8 cellular contexts compared by ENCODE assay signal in the genomic region with DNA sequence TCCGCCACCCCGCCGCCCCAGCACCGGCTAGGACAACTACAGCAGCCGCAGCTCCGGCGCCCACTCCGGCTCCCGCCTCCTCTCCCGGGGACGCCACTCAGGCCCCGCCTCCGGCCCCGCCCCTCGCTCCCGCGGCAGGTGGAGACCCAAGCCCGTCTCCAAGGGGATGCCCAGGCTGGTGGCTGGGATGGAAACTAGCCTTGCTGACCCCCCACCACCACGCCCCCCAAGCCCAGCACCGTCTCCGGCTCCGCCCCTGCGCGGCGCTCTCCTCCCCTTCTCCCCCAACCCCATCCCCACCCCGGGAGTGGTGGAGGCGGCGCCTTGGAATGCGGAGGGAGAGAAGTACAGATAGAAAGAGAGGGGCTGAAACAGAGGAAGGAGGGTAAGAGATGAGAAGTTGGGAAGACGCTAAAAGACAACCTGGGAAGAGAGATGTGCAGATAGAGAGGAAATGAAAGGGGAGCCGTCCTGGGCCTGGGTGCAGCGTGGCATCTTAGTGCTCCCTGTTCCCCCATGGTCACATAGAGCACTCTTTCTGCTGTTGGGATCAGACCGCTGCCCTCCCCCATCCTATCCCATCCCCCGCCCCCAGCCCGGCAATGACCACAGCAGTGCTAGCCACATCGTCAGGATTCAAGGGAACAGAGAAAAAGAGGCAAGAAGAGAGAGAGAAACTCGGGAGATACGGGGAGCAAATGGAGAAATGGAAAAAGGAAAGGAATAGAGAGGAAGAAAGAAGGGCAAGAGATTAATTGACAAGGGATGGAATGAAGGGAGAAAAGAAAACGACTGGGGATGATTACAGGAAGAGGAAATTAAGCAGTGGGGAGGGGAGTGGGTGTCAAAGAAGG. TPM values are rescaled to one million over a fixed set of nuclear protein-coding genes. Genes with fewer than 3 reads are reported as not detected.
DNase-seq lines count a peak whose midpoint lies in the region; ATAC-seq and TF ChIP-seq lines count a peak whose summit lies in the region.

A gene with protein sequence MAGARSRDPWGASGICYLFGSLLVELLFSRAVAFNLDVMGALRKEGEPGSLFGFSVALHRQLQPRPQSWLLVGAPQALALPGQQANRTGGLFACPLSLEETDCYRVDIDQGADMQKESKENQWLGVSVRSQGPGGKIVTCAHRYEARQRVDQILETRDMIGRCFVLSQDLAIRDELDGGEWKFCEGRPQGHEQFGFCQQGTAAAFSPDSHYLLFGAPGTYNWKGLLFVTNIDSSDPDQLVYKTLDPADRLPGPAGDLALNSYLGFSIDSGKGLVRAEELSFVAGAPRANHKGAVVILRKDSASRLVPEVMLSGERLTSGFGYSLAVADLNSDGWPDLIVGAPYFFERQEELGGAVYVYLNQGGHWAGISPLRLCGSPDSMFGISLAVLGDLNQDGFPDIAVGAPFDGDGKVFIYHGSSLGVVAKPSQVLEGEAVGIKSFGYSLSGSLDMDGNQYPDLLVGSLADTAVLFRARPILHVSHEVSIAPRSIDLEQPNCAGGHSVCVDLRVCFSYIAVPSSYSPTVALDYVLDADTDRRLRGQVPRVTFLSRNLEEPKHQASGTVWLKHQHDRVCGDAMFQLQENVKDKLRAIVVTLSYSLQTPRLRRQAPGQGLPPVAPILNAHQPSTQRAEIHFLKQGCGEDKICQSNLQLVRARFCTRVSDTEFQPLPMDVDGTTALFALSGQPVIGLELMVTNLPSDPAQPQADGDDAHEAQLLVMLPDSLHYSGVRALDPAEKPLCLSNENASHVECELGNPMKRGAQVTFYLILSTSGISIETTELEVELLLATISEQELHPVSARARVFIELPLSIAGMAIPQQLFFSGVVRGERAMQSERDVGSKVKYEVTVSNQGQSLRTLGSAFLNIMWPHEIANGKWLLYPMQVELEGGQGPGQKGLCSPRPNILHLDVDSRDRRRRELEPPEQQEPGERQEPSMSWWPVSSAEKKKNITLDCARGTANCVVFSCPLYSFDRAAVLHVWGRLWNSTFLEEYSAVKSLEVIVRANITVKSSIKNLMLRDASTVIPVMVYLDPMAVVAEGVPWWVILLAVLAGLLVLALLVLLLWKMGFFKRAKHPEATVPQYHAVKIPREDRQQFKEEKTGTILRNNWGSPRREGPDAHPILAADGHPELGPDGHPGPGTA (minus strand): TSS at position 64 of the 854 bp plus-strand sequence. CDS start 222 bp downstream, outside the sequence.

- WGBS in suprapubic skin, result 2% methylated on average over 22 of the region's 39 CpGs

- peak within 1 kb of the TSS; percentile 86 for H3K4me3 Mint-ChIP-seq in HFFc6
- peak within 1 kb of the TSS; percentile 86 for H3K4me3 Mint-ChIP-seq in activated T-helper 17 cell treated with anti-CD3 and anti-CD28 coated beads, Interleukin-2, amount 50 U/mL, for 72 hours
- peak within 1 kb of the TSS; percentile 82 to 90 (median 90) for H3K4me3 Mint-ChIP-seq in nephron

- H3K9me3 Mint-ChIP-seq in HFFc6 (no peaks in the 10 kb centered on the region), nephron (no peaks in the 10 kb centered on the region)
- H3K9me3 Mint-ChIP-seq in activated T-helper 17 cell treated with anti-CD3 and anti-CD28 coated beads, Interleukin-2, amount 50 U/mL, for 72 hours, result no peaks in the 10 kb centered on the region

- no peak for TF ChIP-seq CTCF in HFFc6 (IDR thresholded peaks at IDR 0.05)
- no peak for TF ChIP-seq CTCF in fibroblast of pulmonary artery (IDR thresholded peaks at IDR 0.05; ENCODE audit: low read length, missing control alignments)
- no peak for TF ChIP-seq CTCF in nephron (IDR thresholded peaks at IDR 0.05; ENCODE audit: unreplicated experiment in 3 of 3)
- TF ChIP-seq CTCF in suprapubic skin (IDR thresholded peaks at IDR 0.05), result no peak

- H3K4me3 ChIP-seq in fibroblast of pulmonary artery (replicated peaks; ENCODE audit: low read depth, low read length) (peak within 1 kb of the TSS; percentile 49), suprapubic skin (peak within 1 kb of the TSS; percentile 63)

- H3K9me3 ChIP-seq in suprapubic skin, result no peaks in the 10 kb centered on the region

- H3K27me3 ChIP-seq in suprapubic skin, result peaks cover 12% of the 10 kb centered on the region

- TF ChIP-seq EP300 in suprapubic skin (IDR thresholded peaks at IDR 0.05), result no peak

- H3K4me1 Mint-ChIP-seq in HFFc6 (ENCODE audit: low read depth) (peaks cover 42% of the 10 kb centered on the region), nephron (peaks cover 79% of the 10 kb centered on the region)
- peaks cover 18% of the 10 kb centered on the region for H3K4me1 Mint-ChIP-seq in activated T-helper 17 cell treated with anti-CD3 and anti-CD28 coated beads, Interleukin-2, amount 50 U/mL, for 72 hours

- H3K36me3 ChIP-seq in suprapubic skin, result no peaks in the 10 kb centered on the region

- peaks cover 32% of the 10 kb centered on the region for H3K4me1 ChIP-seq in suprapubic skin

- peak; percentile 93 for ATAC-seq in activated T-helper 17 cell treated with anti-CD3 and anti-CD28 coated beads, Interleukin-2, amount 50 U/mL, for 72 hours (replicated peaks)

- H3K27me3 Mint-ChIP-seq in HFFc6 (ENCODE audit: insufficient read depth) (peaks cover 19% of the 10 kb centered on the region), nephron (ENCODE audit: low read depth) (peaks cover 41% of the 10 kb centered on the region)
- peaks cover 21% of the 10 kb centered on the region for H3K27me3 Mint-ChIP-seq in activated T-helper 17 cell treated with anti-CD3 and anti-CD28 coated beads, Interleukin-2, amount 50 U/mL, for 72 hours

- H3K36me3 Mint-ChIP-seq in HFFc6 (ENCODE audit: low read depth) (no peaks in the 10 kb centered on the region), nephron (ENCODE audit: low read depth) (no peaks in the 10 kb centered on the region)
- H3K36me3 Mint-ChIP-seq in activated T-helper 17 cell treated with anti-CD3 and anti-CD28 coated beads, Interleukin-2, amount 50 U/mL, for 72 hours (ENCODE audit: low read depth), result no peaks in the 10 kb centered on the region

- peak; percentile 38 for DNase-seq in COLO668 (lab: John Stamatoyannopoulos, UW; ENCODE audit: unreplicated experiment)
- no peak for DNase-seq in HFFc6
- DNase-seq in NCI-H82 (lab: John Stamatoyannopoulos, UW), result peak; percentile 83
- DNase-seq in fibroblast of pulmonary artery (ENCODE audit: low read depth), result no peak
- DNase-seq in suprapubic skin (ENCODE audit: low spot score in 2 of 2), result peak in 1 of 2 donors; percentile 79
- no peak for DNase-seq in HPDE6-E6E7 (ENCODE audit: extremely low spot score)

- H3K27ac ChIP-seq in suprapubic skin, result peak within 1 kb of the TSS; percentile 50

- TF ChIP-seq POLR2A in suprapubic skin (IDR thresholded peaks at IDR 0.05), result no peak

- no peak within 1 kb of the TSS for H3K27ac Mint-ChIP-seq in HFFc6
- peak within 1 kb of the TSS; percentile 58 for H3K27ac Mint-ChIP-seq in activated T-helper 17 cell treated with anti-CD3 and anti-CD28 coated beads, Interleukin-2, amount 50 U/mL, for 72 hours
- H3K27ac Mint-ChIP-seq in nephron, result peak within 1 kb of the TSS in 2 of 3 experiments; percentile 44 to 89

RNA-seq across cellular contexts. Expression of the gene that starts here (rescaled TPM):
- 1 to 10 TPM in 4 of 6 experiments, under 1 TPM in 2; 0.95 to 2.3 (median 1.2) TPM for total RNA-seq in HFFc6 (2021; fragmentation: NEBNext Ultra II Directional; extraction: Animal tissue kit (Norgen Biotek cat#: 25700))
- total RNA-seq in activated T-helper 17 cell treated with anti-CD3 and anti-CD28 coated beads, Interleukin-2, amount 50 U/mL, for 72 hours, result 1 to 10 TPM; 3.2 to 8.7 TPM
- total RNA-seq in suprapubic skin, result 10 to 100 TPM in 3 of 4 donors, 1 to 10 TPM in 1; 9.5 to 20.6 (median 15.8) TPM

Comparison
In these comparisons a context has a peak if more than half of its experiments do, and no peak if none do; other contexts are left out.
1. DNase-seq: peak in COLO668 (single experiment) and NCI-H82 (single experiment); none in HFFc6 (single experiment), fibroblast of pulmonary artery (single experiment) and HPDE6-E6E7 (single experiment).
2. Peak in every context shown above with its lines, with median percentiles within 50 percentile points of each other: H3K4me3 Mint-ChIP-seq.